8 cellular contexts compared by ENCODE assay signal in the genomic region with DNA sequence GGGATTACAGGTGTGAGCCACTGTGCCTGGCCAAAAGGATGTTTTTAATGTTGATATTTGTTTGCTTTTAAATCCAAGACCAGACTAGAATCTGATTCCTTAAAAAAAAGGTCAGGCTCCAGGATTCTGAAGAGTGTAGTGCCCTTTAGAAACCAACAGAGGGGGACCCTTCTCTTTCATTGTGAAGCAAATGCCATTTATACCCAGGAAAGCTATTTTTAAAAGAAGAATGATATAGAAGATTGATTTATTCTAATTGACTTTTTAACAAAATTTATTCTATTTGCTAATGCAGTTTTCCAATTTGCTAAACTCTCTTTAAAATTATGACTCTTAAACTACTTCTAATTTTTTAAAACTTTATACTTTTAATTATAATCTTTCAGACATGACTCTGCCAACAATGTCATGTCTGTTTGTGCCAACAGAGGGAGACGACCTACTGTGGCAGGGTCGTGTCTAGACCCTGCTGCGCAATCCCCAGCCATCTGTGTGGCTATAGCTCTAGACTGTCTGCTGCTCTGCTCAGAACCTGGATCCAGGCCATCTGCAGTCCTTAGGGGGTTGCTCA.
A peak's percentile ranks its signal among the peaks of the same experiment; 100 is the strongest.
DNase-seq lines count a peak whose midpoint lies in the region; ATAC-seq and TF ChIP-seq lines count a peak whose summit lies in the region.

No MANE protein-coding gene starts in this region.

- ATAC-seq in right lobe of liver (peak in 2 of 4 donors; percentile 38 to 41), HG03460 (IDR thresholded peaks at IDR 0.05; ENCODE audit: unreplicated experiment) (no peak), GM18870 (IDR thresholded peaks at IDR 0.05; ENCODE audit: unreplicated experiment) (no peak)

- no peaks in the 10 kb centered on the region for H3K79me2 ChIP-seq in mammary epithelial cell (ENCODE audit: insufficient read depth, low read length)

- no peak overlapping the region for H3K4me2 ChIP-seq in mammary epithelial cell (ENCODE audit: insufficient read depth, low read depth, low read length)

- H3K27me3 ChIP-seq in mammary epithelial cell (ENCODE audit: insufficient read depth, low read length) = no peaks in the 10 kb centered on the region
- no peaks in the 10 kb centered on the region for H3K27me3 ChIP-seq in right lobe of liver

- no peaks in the 10 kb centered on the region for H4K20me1 ChIP-seq in mammary epithelial cell (ENCODE audit: insufficient read depth, low read length)

- H3K9ac ChIP-seq in mammary epithelial cell (ENCODE audit: insufficient read depth, low read length) = no peak overlapping the region

- no peak overlapping the region for H2AFZ ChIP-seq in mammary epithelial cell (ENCODE audit: low read depth, low read length)

- H3K27ac ChIP-seq in HEK293 (ENCODE audit: extremely low read depth, low read depth, low read length) (no peak overlapping the region), mammary epithelial cell (ENCODE audit: insufficient read depth, low read depth, low read length) (no peak overlapping the region), right lobe of liver (no peak overlapping the region)

- in situ Hi-C loops in mammary epithelial cell (cut with MboI; ENCODE audit: low sequenced_read_pairs in 2 of 2) = loop anchor here (10.0 to 25.0 kb wide), 2 partner anchors 91 to 1124 kb away; no protein-coding TSS in a partner anchor

- POLR2A ChIA-PET in HEK293 (lab: Yijun Ruan, JAX) = no interaction called here

- no peaks in the 10 kb centered on the region for H3K9me3 ChIP-seq in HEK293 (ENCODE audit: control insufficient read depth, insufficient read depth, low read depth, low read length)
- no peaks in the 10 kb centered on the region for H3K9me3 ChIP-seq in mammary epithelial cell (replicated peaks; ENCODE audit: insufficient read depth, low read length)
- H3K9me3 ChIP-seq in right lobe of liver = no peaks in the 10 kb centered on the region

- no peak for TF ChIP-seq CTCF in HEK293 (tag by site-specific recombination; IDR thresholded peaks at IDR 0.05)
- peak; percentile 45 to 65 for TF ChIP-seq CTCF in mammary epithelial cell (conservative IDR thresholded peaks at IDR 0.05 in 1 of 2, IDR thresholded peaks at IDR 0.05 in 1 of 2; ENCODE audit: extremely low read depth in 1 of 2, insufficient read depth in 1 of 2, low read depth in 1 of 2, low read length in 2 of 2)
- peak; percentile 32 to 51 (median 42) for TF ChIP-seq CTCF in right lobe of liver (IDR thresholded peaks at IDR 0.05)

- H3K36me3 ChIP-seq in HEK293 (ENCODE audit: control insufficient read depth in 2 of 2, insufficient read depth in 1 of 2, low read length in 2 of 2) = no peaks in the 10 kb centered on the region
- no peaks in the 10 kb centered on the region for H3K36me3 ChIP-seq in mammary epithelial cell (ENCODE audit: insufficient read depth, low read length)
- peaks cover 0 to 19% (median 5%) of the 10 kb centered on the region in 4 donors for H3K36me3 ChIP-seq in right lobe of liver

- intact Hi-C loops in mammary epithelial cell (cut with micrococcal nuclease) (loop anchor here (1.0 to 5.0 kb wide), 4 partner anchors 92 to 648 kb away; partner anchors contain the start of genes DOCK4 and ZNF277), right lobe of liver (cut with DNase I) (no loop called here)

- TF ChIP-seq POLR2A in right lobe of liver (IDR thresholded peaks at IDR 0.05) = no peak

- H3K4me3 ChIP-seq in HEK293 (ENCODE audit: low read depth, low read length) = no peak overlapping the region
- H3K4me3 ChIP-seq in mammary epithelial cell (replicated peaks in 1 of 3; ENCODE audit: insufficient read depth in 1 of 3, low read depth in 2 of 3, low read length in 3 of 3) = no peak overlapping the region
- H3K4me3 ChIP-seq in right lobe of liver = no peak overlapping the region

- no peaks in the 10 kb centered on the region for H3K4me1 ChIP-seq in HEK293 (ENCODE audit: control insufficient read depth, insufficient read depth, low read length)
- H3K4me1 ChIP-seq in mammary epithelial cell (ENCODE audit: insufficient read depth, low read length) = no peaks in the 10 kb centered on the region
- peaks cover 0 to 17% (median 2%) of the 10 kb centered on the region in 4 donors for H3K4me1 ChIP-seq in right lobe of liver

- dilution Hi-C loops in mammary epithelial cell (cut with HindIII; ENCODE audit: low sequenced_read_pairs) = no loop called here

- WGBS in mammary epithelial cell (ENCODE audit: low coverage, missing lambda C conversion rate) = 26% methylated on average over 3 of the region's 3 CpGs
- WGBS in right lobe of liver (ENCODE audit: insufficient coverage, low coverage, low lambda C conversion rate, missing lambda C conversion rate) = 42% methylated on average over 3 of the region's 3 CpGs

- no TSS peak for BruUV-seq in mammary epithelial cell (replicated peaks; lab: Mats Ljungman, UMichigan)

- CTCF ChIA-PET in HEK293 (lab: Yijun Ruan, JAX) (interaction anchor here (0.6 to 6.3 kb wide), 46 partner anchors 8 to 865 kb away, joined by 3 to 87 read pairs (median 3); partner anchors contain the start of gene IFRD1), mammary epithelial cell (lab: Charles Lee; ENCODE audit: low non-redundant PET) (interaction anchor here (0.6 to 1.0 kb wide), 3 partner anchors 89 to 441 kb away, joined by 3 to 13 read pairs (median 4); no protein-coding TSS in a partner anchor)

- DNase-seq in DMS153 treated with DMSO at 0.1 percent for 48 hours (lab: John Stamatoyannopoulos, UW; ENCODE audit: unreplicated experiment) = peak; percentile 45
- peak; percentile 51 for DNase-seq in NCI-H446 treated with DMSO at 0.1 percent for 48 hours (lab: John Stamatoyannopoulos, UW)
- peak; percentile 29 for DNase-seq in mammary epithelial cell
- no peak for DNase-seq in right lobe of liver
- DNase-seq in 8988T = no peak

TF ChIP-seq in HEK293, 187 proteins besides CTCF, POLR2A, EP300 and RAD21:
- TF ChIP-seq ZNF23 (tag by site-specific recombination; IDR thresholded peaks at IDR 0.05; ENCODE audit: borderline replicate concordance) (no peak), ZNF677 (tag by site-specific recombination; IDR thresholded peaks at IDR 0.05) (no peak), ZBTB17 (tag by site-specific recombination; IDR thresholded peaks at IDR 0.05) (peak; percentile 35; the same call in 1 of the 2 replicates), ZNF747 (tag by site-specific recombination; IDR thresholded peaks at IDR 0.05) (no peak), ZBTB21 (tag by site-specific recombination; IDR thresholded peaks at IDR 0.05) (no peak), ZNF654 (tag by site-specific recombination; IDR thresholded peaks at IDR 0.05; ENCODE audit: low read depth) (peak; percentile 64)

Comparison
In these comparisons a context has a peak if more than half of its experiments do, and no peak if none do; other contexts are left out.
1. DNase-seq: peak in DMS153 treated with DMSO at 0.1 percent for 48 hours (single experiment), NCI-H446 treated with DMSO at 0.1 percent for 48 hours (single experiment) and mammary epithelial cell (single experiment); none in right lobe of liver (0 of 3) and 8988T (single experiment).